Comparison of ENCODE assay signal across 8 cellular contexts in the genomic region with DNA sequence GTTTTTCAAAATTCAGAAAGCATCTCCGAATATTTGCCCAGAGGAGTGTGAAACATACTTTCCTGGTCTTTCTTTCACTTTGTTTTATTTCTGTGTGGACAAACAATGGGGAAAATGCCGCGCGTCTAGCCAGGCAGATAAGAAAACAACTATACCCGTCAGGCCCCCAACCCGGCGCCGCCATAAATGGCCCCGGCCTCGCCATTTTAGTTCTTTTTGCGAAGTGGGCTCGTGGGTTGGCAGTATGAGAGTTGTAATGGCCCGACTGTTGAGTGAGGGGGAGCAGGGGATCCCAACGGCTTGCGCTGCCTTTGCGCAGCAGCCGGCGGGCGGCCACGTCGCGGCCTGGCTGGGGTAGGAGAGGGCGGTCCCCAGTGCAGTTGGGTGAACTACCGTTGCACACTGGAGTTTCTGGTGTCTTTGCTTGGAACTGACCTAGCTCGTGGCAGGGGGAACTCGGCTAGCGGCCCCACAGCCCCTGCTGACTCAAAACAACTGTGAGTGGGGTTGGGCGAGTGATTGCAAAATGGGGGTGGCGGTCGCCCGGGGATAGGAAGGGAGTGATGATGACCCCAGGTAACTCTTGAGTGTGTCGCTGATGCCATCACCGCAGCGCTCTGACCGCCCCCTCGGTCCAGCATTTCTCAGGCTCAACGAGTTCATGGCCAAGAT. TPM values are rescaled to one million over a fixed set of nuclear protein-coding genes. Genes with fewer than 3 reads are reported as not detected.
DNase-seq lines count a peak whose midpoint lies in the region; ATAC-seq and TF ChIP-seq lines count a peak whose summit lies in the region.

No MANE protein-coding gene starts in this region.

- no peak for TF ChIP-seq RAD21 in SK-N-SH (IDR thresholded peaks at IDR 0.05; ENCODE audit: low read length)

- peaks cover 52% of the 10 kb centered on the region for H3K4me1 Mint-ChIP-seq in osteocyte (ENCODE audit: unreplicated experiment)

- DNase-seq in NCI-H146 (lab: John Stamatoyannopoulos, UW) (peak; percentile 82), NCI-H146 treated with DMSO at 0.1 percent for 48 hours (lab: John Stamatoyannopoulos, UW; ENCODE audit: unreplicated experiment) (no peak), KG1 (lab: John Stamatoyannopoulos, UW) (peak; percentile 88), SK-N-SH (peak; percentile 87), Right ventricle myocardium inferior (ENCODE audit: missing footprints) (peak; percentile 90), osteocyte (ENCODE audit: extremely low spot score, unreplicated experiment) (peak; percentile 88)
- DNase-seq in activated naive CD4-positive, alpha-beta T cell treated with anti-CD3 and anti-CD28 coated beads, Interleukin-2, amount 50 U/mL, for 16 hours, result peak; percentile 80

- peaks cover 51% of the 10 kb centered on the region for H3F3A ChIP-seq in SK-N-SH (replicated peaks; ENCODE audit: insufficient read depth)

- no peaks in the 10 kb centered on the region for H3K9me2 ChIP-seq in SK-N-SH

- peak overlapping the region; percentile 86 for H2AFZ ChIP-seq in SK-N-SH (ENCODE audit: low read depth)

- CTCF ChIA-PET in SK-N-SH (lab: Yijun Ruan, JAX), result interaction anchor here (0.6 to 1.9 kb wide), 5 partner anchors 22 to 155 kb away, joined by 3 to 8 read pairs (median 4); partner anchors contain the start of gene DDAH2

- H3K4me3 Mint-ChIP-seq in osteocyte (ENCODE audit: unreplicated experiment), result peak overlapping the region; percentile 98

- peaks cover 29% of the 10 kb centered on the region for H3K36me3 Mint-ChIP-seq in osteocyte (ENCODE audit: unreplicated experiment)

- H4K20me1 ChIP-seq in SK-N-SH (ENCODE audit: insufficient read depth), result peaks cover 40% of the 10 kb centered on the region

- H3K36me3 ChIP-seq in SK-N-SH (replicated peaks in 1 of 2; ENCODE audit: control insufficient read depth in 1 of 2, insufficient read depth in 2 of 2, low read length in 1 of 2) (peaks cover 22 to 39% of the 10 kb centered on the region in 2 experiments), thymus (ENCODE audit: control insufficient read depth, insufficient read depth) (peaks cover 27% of the 10 kb centered on the region)

- peak; percentile 79 for ATAC-seq in Right ventricle myocardium inferior

- H3K4me3 ChIP-seq in SK-N-SH (ENCODE audit: low read depth in 2 of 2, low read length in 1 of 2), result peak overlapping the region; percentile 66 to 96
- peak overlapping the region; percentile 59 for H3K4me3 ChIP-seq in thymus (ENCODE audit: low read length)

- peaks cover 18 to 27% of the 10 kb centered on the region in 2 experiments; a peak in 2 of 4 replicates for H3K4me1 ChIP-seq in SK-N-SH (ENCODE audit: control insufficient read depth in 1 of 2, insufficient read depth in 2 of 2, low read depth in 1 of 2, low read length in 1 of 2)
- H3K4me1 ChIP-seq in thymus (ENCODE audit: control insufficient read depth, insufficient read depth, low read length), result peaks cover 27% of the 10 kb centered on the region

- H3K9ac ChIP-seq in SK-N-SH, result peak overlapping the region; percentile 88

- H3K27me3 ChIP-seq in SK-N-SH (ENCODE audit: insufficient read depth) (no peaks in the 10 kb centered on the region), thymus (ENCODE audit: control insufficient read depth, insufficient read depth) (no peaks in the 10 kb centered on the region)

- H3K4me2 ChIP-seq in SK-N-SH, result peak overlapping the region; percentile 99

- no peaks in the 10 kb centered on the region for H3K9me3 Mint-ChIP-seq in osteocyte (ENCODE audit: unreplicated experiment)

- H3K9me3 ChIP-seq in SK-N-SH (no peaks in the 10 kb centered on the region), thymus (ENCODE audit: control insufficient read depth) (no peaks in the 10 kb centered on the region)

- POLR2A ChIA-PET in SK-N-SH (lab: Yijun Ruan, JAX), result interaction anchor here (0.9 to 3.2 kb wide), 11 partner anchors 20 to 1278 kb away, joined by 3 to 16 read pairs (median 4); partner anchors contain the start of genes C6orf47, DDAH2, DDX39B and HSPA1A

- TF ChIP-seq CTCF in SK-N-SH (IDR thresholded peaks at IDR 0.05), result no peak
- no peak for TF ChIP-seq CTCF in osteocyte (IDR thresholded peaks at IDR 0.05)

- intact Hi-C loops in Right ventricle myocardium inferior (cut with DNase I), result loop anchor here (5.0 to 10.0 kb wide), 3 partner anchors 153 to 290 kb away; partner anchors contain the start of genes ATP6V1G2, CSNK2B, DDX39B and LY6G5B

- H3K27ac ChIP-seq in SK-N-SH (ENCODE audit: low read depth in 2 of 2, low read length in 1 of 2), result peak overlapping the region; percentile 90
- H3K27ac ChIP-seq in thymus (ENCODE audit: low read depth), result peak overlapping the region; percentile 96

- no peak for TF ChIP-seq EP300 in SK-N-SH (IDR thresholded peaks at IDR 0.05; ENCODE audit: borderline replicate concordance in 1 of 2, low read depth in 1 of 2, low read length in 1 of 2)

- H3K27me3 Mint-ChIP-seq in osteocyte (ENCODE audit: unreplicated experiment), result no peaks in the 10 kb centered on the region

- peak overlapping the region; percentile 99 for H3K27ac Mint-ChIP-seq in osteocyte (ENCODE audit: unreplicated experiment)

- WGBS in SK-N-SH (ENCODE audit: low lambda C conversion rate), result under 1% methylated on average over 28 of the region's 37 CpGs
- under 1% methylated on average over 37 of the region's 37 CpGs for WGBS in thymus

- peaks cover 66% of the 10 kb centered on the region for H3K79me2 ChIP-seq in SK-N-SH (ENCODE audit: insufficient read depth)

TF ChIP-seq in SK-N-SH, 30 proteins besides CTCF, POLR2A, EP300 and RAD21 (continues in another document):
- TF ChIP-seq, protein P1, sequence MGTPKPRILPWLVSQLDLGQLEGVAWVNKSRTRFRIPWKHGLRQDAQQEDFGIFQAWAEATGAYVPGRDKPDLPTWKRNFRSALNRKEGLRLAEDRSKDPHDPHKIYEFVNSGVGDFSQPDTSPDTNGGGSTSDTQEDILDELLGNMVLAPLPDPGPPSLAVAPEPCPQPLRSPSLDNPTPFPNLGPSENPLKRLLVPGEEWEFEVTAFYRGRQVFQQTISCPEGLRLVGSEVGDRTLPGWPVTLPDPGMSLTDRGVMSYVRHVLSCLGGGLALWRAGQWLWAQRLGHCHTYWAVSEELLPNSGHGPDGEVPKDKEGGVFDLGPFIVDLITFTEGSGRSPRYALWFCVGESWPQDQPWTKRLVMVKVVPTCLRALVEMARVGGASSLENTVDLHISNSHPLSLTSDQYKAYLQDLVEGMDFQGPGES (IDR thresholded peaks at IDR 0.05; ENCODE audit: low read depth, low read length), result no peak
- TF ChIP-seq PBX3 (IDR thresholded peaks at IDR 0.05), result peak; percentile 26; the same call in 1 of the 2 replicates

RNA-seq across cellular contexts. Expression of gene HSPA1B, which starts 7.3 kb away (rescaled TPM):
- polyA plus RNA-seq in SK-N-SH (2012; rRNA removed), result 52.4 and 96.3 TPM in 2 replicates
- 52.5 and 64.0 TPM in 2 replicates for polyA plus RNA-seq in SK-N-SH (2012; cell fraction: cytosol; rRNA removed)
- 58.0 and 64.5 TPM in 2 replicates for polyA plus RNA-seq in SK-N-SH (2012; cell fraction: nucleus; rRNA removed)
- 215 TPM for total RNA-seq in Right ventricle myocardium inferior
- 65.5 and 65.8 TPM in 2 replicates for total RNA-seq in osteocyte
- 46.8 TPM for polyA plus RNA-seq in thymus

RNA-seq across cellular contexts. Expression of gene HSPA1A, which starts 19.5 kb away (rescaled TPM):
- polyA plus RNA-seq in SK-N-SH (2012; rRNA removed) (71.1 and 119 TPM in 2 replicates), thymus (68.8 TPM)
- 53.6 and 67.5 TPM in 2 replicates for polyA plus RNA-seq in SK-N-SH (2012; cell fraction: cytosol; rRNA removed)
- 83.3 and 95.8 TPM in 2 replicates for polyA plus RNA-seq in SK-N-SH (2012; cell fraction: nucleus; rRNA removed)
- total RNA-seq in Right ventricle myocardium inferior (298 TPM), osteocyte (19.7 and 24.8 TPM in 2 replicates)

RNA-seq across cellular contexts. Expression of gene HSPA1L, which starts 19.8 kb away (rescaled TPM):
- polyA plus RNA-seq in SK-N-SH (2012; rRNA removed) (0.69 and 0.83 TPM in 2 replicates), thymus (2.4 TPM)
- 0.79 and 0.85 TPM in 2 replicates for polyA plus RNA-seq in SK-N-SH (2012; cell fraction: cytosol; rRNA removed)
- polyA plus RNA-seq in SK-N-SH (2012; cell fraction: nucleus; rRNA removed), result 0.39 and 0.54 TPM in 2 replicates
- total RNA-seq in Right ventricle myocardium inferior (1.6 TPM), osteocyte (1.1 and 1.7 TPM in 2 replicates)

RNA-seq across cellular contexts. Expression of gene NEU1, which starts 27.8 kb away (rescaled TPM):
- polyA plus RNA-seq in SK-N-SH (2012; rRNA removed), result 42.2 and 43.0 TPM in 2 replicates
- polyA plus RNA-seq in SK-N-SH (2012; cell fraction: cytosol; rRNA removed), result 26.4 and 32.7 TPM in 2 replicates
- 31.9 and 35.3 TPM in 2 replicates for polyA plus RNA-seq in SK-N-SH (2012; cell fraction: nucleus; rRNA removed)
- total RNA-seq in Right ventricle myocardium inferior, result 25.6 TPM
- total RNA-seq in osteocyte, result 74.8 and 83.6 TPM in 2 replicates
- 21.9 TPM for polyA plus RNA-seq in thymus

RNA-seq across cellular contexts. Expression of gene LSM2, which starts 28.1 kb away (rescaled TPM):
- polyA plus RNA-seq in SK-N-SH (2012; rRNA removed), result 47.8 and 79.1 TPM in 2 replicates
- polyA plus RNA-seq in SK-N-SH (2012; cell fraction: cytosol; rRNA removed), result 55.5 and 67.6 TPM in 2 replicates
- 18.5 and 22.9 TPM in 2 replicates for polyA plus RNA-seq in SK-N-SH (2012; cell fraction: nucleus; rRNA removed)
- total RNA-seq in Right ventricle myocardium inferior, result 24.6 TPM
- 50.6 and 54.3 TPM in 2 replicates for total RNA-seq in osteocyte
- polyA plus RNA-seq in thymus, result 76.8 TPM

Comparison
In these comparisons a context has a peak if more than half of its experiments do, and no peak if none do; other contexts are left out.
1. RNA of gene HSPA1A, which starts 19.5 kb away (total RNA-seq): 298 TPM in Right ventricle myocardium inferior (single experiment); 19.7 to 24.8 TPM in osteocyte; every median in the first group is over 10 times any median in the second.